16 cellular contexts compared by ENCODE assay signal in genomic region chr1:235763962-235764361, GRCh38.
A peak's percentile ranks its signal among the peaks of the same experiment; 100 is the strongest.
DNase-seq lines count a peak whose midpoint lies in the region; ATAC-seq and TF ChIP-seq lines count a peak whose summit lies in the region.
"Had no signal": no experiment of that assay in that cellular context is flagged by ENCODE, and none has a peak within 500 bp of the region (broad histone marks: within the 10 kb centered on the region; RNA-seq: fewer than 3 reads in every experiment).

No MANE protein-coding gene starts in this region.

- no peak overlapping the region for H2AK5ac ChIP-seq in H9 (ENCODE audit: insufficient read length, low read length)

- no peak for TF ChIP-seq POLR2A in testis (IDR thresholded peaks at IDR 0.05)

- CTCF ChIA-PET in activated CD4-positive, alpha-beta T cell treated with anti-CD3 and anti-CD28 coated beads for 36 hours (lab: Charles Lee), result interaction anchor here (0.6 to 1.4 kb wide), 5 partner anchors 67 to 261 kb away, joined by 3 to 5 read pairs (median 3); no protein-coding TSS in a partner anchor

- POLR2A ChIA-PET in activated CD4-positive, alpha-beta T cell treated with anti-CD3 and anti-CD28 coated beads for 36 hours (lab: Charles Lee), result no interaction called here

- H3K23me2 ChIP-seq in H9 (ENCODE audit: insufficient read length, low read depth, low read length, poor library complexity, severe bottlenecking), result no peaks in the 10 kb centered on the region

- no peak overlapping the region for H3K27ac Mint-ChIP-seq in activated CD4-positive, alpha-beta T cell treated with anti-CD3 and anti-CD28 coated beads for 36 hours
- no peak overlapping the region for H3K27ac Mint-ChIP-seq in H9
- H3K27ac Mint-ChIP-seq: HFFc6, nephron progenitor cell had no signal

- H3K36me3 ChIP-seq in testis (ENCODE audit: low read depth, missing control alignments), result no peaks in the 10 kb centered on the region
- H3K36me3 ChIP-seq: cardiac muscle cell had no signal

- no peak overlapping the region for H4K91ac ChIP-seq in H9 (ENCODE audit: insufficient read length, low read depth, low read length)

- no peak overlapping the region for H3K27ac ChIP-seq in testis
- no peak overlapping the region for H3K27ac ChIP-seq in H9 (ENCODE audit: insufficient read length, low read depth, low read length)
- H3K27ac ChIP-seq: cardiac muscle cell, HL-60, right lobe of liver, transverse colon had no signal

- intact Hi-C loops in activated CD4-positive, alpha-beta T cell treated with anti-CD3 and anti-CD28 coated beads for 36 hours (cut with DNase I, micrococcal nuclease), result loop anchor here in 1 of 2 experiments (1.0 kb wide), 1 partner anchor 235 kb away; no protein-coding TSS in a partner anchor
- intact Hi-C loops in testis (cut with DNase I; ENCODE audit: low total_unique reads), result no loop called here

- H3K23ac ChIP-seq in H9 (ENCODE audit: insufficient read length, low read depth, low read length), result no peak overlapping the region

- no peak overlapping the region for H3K4me3 Mint-ChIP-seq in activated CD4-positive, alpha-beta T cell treated with anti-CD3 and anti-CD28 coated beads for 36 hours
- no peak overlapping the region for H3K4me3 Mint-ChIP-seq in H9
- H3K4me3 Mint-ChIP-seq: HFFc6, nephron progenitor cell had no signal

- H2AFZ ChIP-seq in H9 (ENCODE audit: low read length), result no peak overlapping the region

- no peak overlapping the region for H2BK120ac ChIP-seq in H9 (ENCODE audit: low read depth, low read length, poor library complexity, severe bottlenecking)

- H3K56ac ChIP-seq in H9 (ENCODE audit: insufficient read length, low read depth, low read length), result no peak overlapping the region

- H3K4me2 ChIP-seq in H9 (ENCODE audit: insufficient read depth, insufficient read length, low read length), result no peak overlapping the region

- H3K79me2 ChIP-seq in H9 (ENCODE audit: insufficient read depth, low read length), result no peaks in the 10 kb centered on the region

- no peaks in the 10 kb centered on the region for H3K27me3 Mint-ChIP-seq in activated CD4-positive, alpha-beta T cell treated with anti-CD3 and anti-CD28 coated beads for 36 hours
- H3K27me3 Mint-ChIP-seq in H9 (ENCODE audit: low read depth), result peaks cover 2% of the 10 kb centered on the region; the same call in 1 of the 2 replicates

- no peaks in the 10 kb centered on the region for H3K9me3 ChIP-seq in testis
- H3K9me3 ChIP-seq in H9 (ENCODE audit: control insufficient read depth, low read depth, low read length), result no peaks in the 10 kb centered on the region
- H3K9me3 ChIP-seq: right lobe of liver, transverse colon had no signal

- H3K79me1 ChIP-seq in H9 (ENCODE audit: insufficient read depth, low read depth, low read length, poor library complexity, severe bottlenecking), result no peaks in the 10 kb centered on the region

- H3K14ac ChIP-seq in H9 (ENCODE audit: insufficient read depth, low read length), result no peak overlapping the region

- no peak overlapping the region for H3K4me3 ChIP-seq in testis
- H3K4me3 ChIP-seq: cardiac muscle cell, right lobe of liver, transverse colon had no signal

- no peak overlapping the region for H2BK15ac ChIP-seq in H9 (ENCODE audit: low read depth, low read length)

- peaks cover 13% of the 10 kb centered on the region for H3K36me3 Mint-ChIP-seq in activated CD4-positive, alpha-beta T cell treated with anti-CD3 and anti-CD28 coated beads for 36 hours (ENCODE audit: low read depth)
- H3K36me3 Mint-ChIP-seq in H9 (ENCODE audit: insufficient read depth in 1 of 3, low read depth in 3 of 3), result no peaks in the 10 kb centered on the region

- H2BK20ac ChIP-seq in H9 (ENCODE audit: low read depth, low read length, poor library complexity, severe bottlenecking), result no peak overlapping the region

- no peaks in the 10 kb centered on the region for H3K9me3 Mint-ChIP-seq in activated CD4-positive, alpha-beta T cell treated with anti-CD3 and anti-CD28 coated beads for 36 hours (ENCODE audit: low read depth)
- H3K9me3 Mint-ChIP-seq in H9, result no peaks in the 10 kb centered on the region
- H3K9me3 Mint-ChIP-seq: HFFc6, nephron progenitor cell had no signal

- 71 to 82% methylated on average over 3 of the region's 3 CpGs for WGBS in testis, 2 donors
- no CpG with 5 or more reads among the region's 3 CpGs for WGBS in H9 (ENCODE audit: extremely low coverage, insufficient read length, low lambda C conversion rate)

- TF ChIP-seq CTCF in testis (IDR thresholded peaks at IDR 0.05) (no peak), H9 (conservative IDR thresholded peaks at IDR 0.05) (no peak)

- no peak overlapping the region for H4K8ac ChIP-seq in H9 (replicated peaks; ENCODE audit: insufficient read length, low read depth, low read length)

- H3K18ac ChIP-seq in H9 (ENCODE audit: insufficient read length, low read depth, low read length), result no peak overlapping the region

- no peak overlapping the region for H4K5ac ChIP-seq in H9 (ENCODE audit: insufficient read length, low read depth, low read length)

- H3K27me3 ChIP-seq in testis, result no peaks in the 10 kb centered on the region
- no peaks in the 10 kb centered on the region for H3K27me3 ChIP-seq in H9 (ENCODE audit: insufficient read depth, low read length)
- H3K27me3 ChIP-seq: cardiac muscle cell, right lobe of liver, transverse colon had no signal

- DNase-seq in activated CD4-positive, alpha-beta T cell treated with anti-CD3 and anti-CD28 coated beads for 36 hours, result peak; percentile 38
- DNase-seq in activated CD4-positive, alpha-beta T cell treated with anti-CD3 and anti-CD28 coated beads, Interleukin-2, amount 50 U/mL, for 4 hours, result no peak
- DNase-seq in kidney tubule cell (ENCODE audit: low spot score) (peak; percentile 62), testis (no peak), NCI-H1930 (lab: John Stamatoyannopoulos, UW) (no peak), H9 (no peak)
- DNase-seq: 8988T, HFFc6, left colon, nephron progenitor cell, right lobe of liver, transverse colon had no signal

- no peak overlapping the region for H2BK12ac ChIP-seq in H9 (ENCODE audit: insufficient read length, low read depth, low read length)

- peak; percentile 94 for ATAC-seq in activated CD4-positive, alpha-beta T cell treated with anti-CD3 and anti-CD28 coated beads for 36 hours
- ATAC-seq in GM19351 (IDR thresholded peaks at IDR 0.05; ENCODE audit: unreplicated experiment) (peak; percentile 45), HG03457 (IDR thresholded peaks at IDR 0.05; ENCODE audit: unreplicated experiment) (peak; percentile 58)
- ATAC-seq: left colon, right lobe of liver had no signal

- no peak overlapping the region for H3K9ac ChIP-seq in H9 (ENCODE audit: extremely low read depth, insufficient read length, low read length)

- no peak overlapping the region for H2BK5ac ChIP-seq in H9 (ENCODE audit: insufficient read length, low read length)

- no peak overlapping the region for H3K4ac ChIP-seq in H9 (ENCODE audit: low read depth, low read length)

- H3K4me1 ChIP-seq in testis (no peaks in the 10 kb centered on the region), H9 (ENCODE audit: insufficient read depth, low read length) (no peaks in the 10 kb centered on the region)
- H3K4me1 ChIP-seq: right lobe of liver, transverse colon had no signal

- no peaks in the 10 kb centered on the region for H4K20me1 ChIP-seq in H9 (ENCODE audit: control insufficient read depth, insufficient read depth, insufficient read length)

- no peak overlapping the region for H3T11ph ChIP-seq in H9 (ENCODE audit: low read length)

- peaks cover 11% of the 10 kb centered on the region for H3K4me1 Mint-ChIP-seq in activated CD4-positive, alpha-beta T cell treated with anti-CD3 and anti-CD28 coated beads for 36 hours
- no peaks in the 10 kb centered on the region for H3K4me1 Mint-ChIP-seq in H9

Comparison
In these comparisons a context has a peak if more than half of its experiments do, and no peak if none do; other contexts are left out.
1. DNase-seq: peak in activated CD4-positive, alpha-beta T cell treated with anti-CD3 and anti-CD28 coated beads for 36 hours (single experiment) and kidney tubule cell (single experiment); none in activated CD4-positive, alpha-beta T cell treated with anti-CD3 and anti-CD28 coated beads, Interleukin-2, amount 50 U/mL, for 4 hours (0 of 2), testis (single experiment), NCI-H1930 (0 of 2) and H9 (single experiment).
2. Peak in every context shown above with its lines, with median percentiles within 50 percentile points of each other: ATAC-seq.